ENCODE assay signal across 8 cellular contexts in genomic region chr17:47896672-47897490, GRCh38. TPM values are rescaled to one million over a fixed set of nuclear protein-coding genes. Genes with fewer than 3 reads are reported as not detected.
DNase-seq lines count a peak whose midpoint lies in the region; ATAC-seq and TF ChIP-seq lines count a peak whose summit lies in the region.

No MANE protein-coding gene starts in this region.

- TF ChIP-seq CTCF in dorsolateral prefrontal cortex (IDR thresholded peaks at IDR 0.05 in 54 of 56, conservative IDR thresholded peaks at IDR 0.05 in 2 of 56; ENCODE audit: low read depth in 1 of 56, partially characterized antibody in 56 of 56) = peak in 7 of 56 donors; percentile 3 to 14 (median 6)

- H3K27ac Mint-ChIP-seq in naive thymus-derived CD8-positive, alpha-beta T cell = peak overlapping the region; percentile 91 to 100 (median 98)

- peaks cover 0 to 3% (median 0%) of the 10 kb centered on the region in 5 donors for H3K27me3 Mint-ChIP-seq in naive thymus-derived CD8-positive, alpha-beta T cell

- no peaks in the 10 kb centered on the region for H3K9me3 Mint-ChIP-seq in naive thymus-derived CD8-positive, alpha-beta T cell

- no peaks in the 10 kb centered on the region for H3K27me3 ChIP-seq in dorsolateral prefrontal cortex

- H3K27ac ChIP-seq in dorsolateral prefrontal cortex = peak overlapping the region; percentile 96 to 100 (median 100)

- peaks cover 0 to 36% (median 5%) of the 10 kb centered on the region in 3 donors for H3K36me3 Mint-ChIP-seq in naive thymus-derived CD8-positive, alpha-beta T cell

- POLR2A ChIA-PET in naive thymus-derived CD8-positive, alpha-beta T cell (lab: Charles Lee) = interaction anchor here (2.6 to 9.5 kb wide), 4 partner anchors 46 to 75 kb away, joined by 12 to 203 read pairs (median 63); partner anchors contain the start of genes CDK5RAP3, PNPO, SCRN2 and SP6

- H3K4me1 Mint-ChIP-seq in naive thymus-derived CD8-positive, alpha-beta T cell = peaks cover 23 to 62% (median 58%) of the 10 kb centered on the region in 4 donors

- H3K4me3 Mint-ChIP-seq in naive thymus-derived CD8-positive, alpha-beta T cell = peak overlapping the region; percentile 89 to 100 (median 95)

- peak; percentile 24 for DNase-seq in GM03348 (ENCODE audit: low spot score)
- DNase-seq in NCI-H1092 treated with DMSO at 0.1 percent for 48 hours (lab: John Stamatoyannopoulos, UW) = peak; percentile 75
- no peak for DNase-seq in dorsolateral prefrontal cortex
- DNase-seq in naive thymus-derived CD8-positive, alpha-beta T cell = no peak
- no peak for DNase-seq in ecto neural progenitor cell (ENCODE audit: low spot score)
- DNase-seq in iPS-NIHi11 (ENCODE audit: low spot score) = no peak
- no peak for DNase-seq in stimulated activated CD4-positive, alpha-beta T cell treated with anti-CD3 and anti-CD28 coated beads, Interleukin-4, amount 100 ng/mL, for 4 hours
- no peak for DNase-seq in posterior cingulate gyrus

- peak in 1 of 2 donors; percentile 1 for ATAC-seq in naive thymus-derived CD8-positive, alpha-beta T cell

- peak overlapping the region; percentile 66 to 98 (median 89) for H3K4me3 ChIP-seq in dorsolateral prefrontal cortex

- intact Hi-C loops in dorsolateral prefrontal cortex (cut with DNase I) = loop anchor here (5.0 to 10.0 kb wide), 3 partner anchors 45 to 252 kb away; partner anchors contain the start of genes CDK5RAP3 (in 1 of the 2), KPNB1 (in 1 of the 2) and PNPO (in 1 of the 2)
- intact Hi-C loops in posterior cingulate gyrus (cut with DNase I) = loop anchor here (5.0 kb wide), 1 partner anchor 45 kb away; the partner anchor contains the start of gene PNPO

RNA-seq across cellular contexts. Expression of gene SP2, which starts 0.8 kb away (rescaled TPM):
- 10 to 100 TPM; 11.5 to 27.4 (median 17.6) TPM for total RNA-seq in dorsolateral prefrontal cortex
- 10 to 100 TPM; 31.6 to 31.7 TPM for total RNA-seq in naive thymus-derived CD8-positive, alpha-beta T cell
- polyA plus RNA-seq in naive thymus-derived CD8-positive, alpha-beta T cell = 10 to 100 TPM in 1 of 3 donors, 1 to 10 TPM in 2; 4.5 to 13.0 (median 9.6) TPM

RNA-seq across cellular contexts. Expression of gene PNPO, which starts 44.5 kb away (rescaled TPM):
- total RNA-seq in dorsolateral prefrontal cortex = 10 to 100 TPM; 30.2 to 62.6 (median 43.4) TPM
- 10 to 100 TPM; 17.2 to 20.8 TPM for total RNA-seq in naive thymus-derived CD8-positive, alpha-beta T cell
- 10 to 100 TPM; 26.0 to 31.8 (median 29.9) TPM for polyA plus RNA-seq in naive thymus-derived CD8-positive, alpha-beta T cell

RNA-seq across cellular contexts. Expression of gene SP6, which starts 45.9 kb away (rescaled TPM):
- total RNA-seq in dorsolateral prefrontal cortex = under 1 TPM in 85 of 120 experiments, not detected in 35; 0.10 to 0.62 (median 0.24) TPM
- total RNA-seq in naive thymus-derived CD8-positive, alpha-beta T cell = under 1 TPM; 0.16 to 0.33 TPM
- under 1 TPM in 1 of 3 donors, not detected in 2; 0.13 TPM for polyA plus RNA-seq in naive thymus-derived CD8-positive, alpha-beta T cell

RNA-seq across cellular contexts. Expression of gene SCRN2, which starts 55.8 kb away (rescaled TPM):
- 10 to 100 TPM; 18.1 to 42.2 (median 27.6) TPM for total RNA-seq in dorsolateral prefrontal cortex
- total RNA-seq in naive thymus-derived CD8-positive, alpha-beta T cell = 10 to 100 TPM; 41.4 to 46.0 TPM
- 10 to 100 TPM; 19.3 to 37.9 (median 21.6) TPM for polyA plus RNA-seq in naive thymus-derived CD8-positive, alpha-beta T cell

Comparison
In these comparisons a context has a peak if more than half of its experiments do, and no peak if none do; other contexts are left out.
1. DNase-seq: peak in GM03348 (single experiment) and NCI-H1092 treated with DMSO at 0.1 percent for 48 hours (single experiment); none in dorsolateral prefrontal cortex (0 of 10), naive thymus-derived CD8-positive, alpha-beta T cell (0 of 10), ecto neural progenitor cell (single experiment), iPS-NIHi11 (single experiment), stimulated activated CD4-positive, alpha-beta T cell treated with anti-CD3 and anti-CD28 coated beads, Interleukin-4, amount 100 ng/mL, for 4 hours (0 of 2) and posterior cingulate gyrus (0 of 10).